In genomic region chr13:98141938-98142426, GRCh38 we compare ENCODE assay signal across 8 cellular contexts. TPM values are rescaled to one million over a fixed set of nuclear protein-coding genes. Genes with fewer than 3 reads are reported as not detected.
DNase-seq lines count a peak whose midpoint lies in the region; ATAC-seq and TF ChIP-seq lines count a peak whose summit lies in the region.

No MANE protein-coding gene starts in this region.

- peaks cover 7% of the 10 kb centered on the region for H3F3A ChIP-seq in neural cell (ENCODE audit: insufficient read depth, low read length, poor library complexity, severe bottlenecking)

- H3K4me1 ChIP-seq in NT2/D1 (ENCODE audit: insufficient read depth, insufficient read length) = peaks cover 4% of the 10 kb centered on the region
- peaks cover 3 to 4% of the 10 kb centered on the region in 2 donors for H3K4me1 ChIP-seq in esophagus (ENCODE audit: control insufficient read depth in 2 of 2, insufficient read depth in 2 of 2, low read length in 1 of 2)

- peaks cover 37% of the 10 kb centered on the region for H3K79me2 ChIP-seq in neural cell (replicated peaks; ENCODE audit: insufficient read depth, low read length)

- DNase-seq in NCI-H510A treated with DMSO at 0.1 percent for 48 hours (lab: John Stamatoyannopoulos, UW) (peak; percentile 18), NCI-H510A (lab: John Stamatoyannopoulos, UW) (no peak), NT2/D1 (ENCODE audit: low read depth, low spot score) (no peak), NCI-H2081 (lab: John Stamatoyannopoulos, UW) (no peak)

- H3K27ac ChIP-seq in esophagus (ENCODE audit: low read depth in 2 of 2, low read length in 1 of 2) = peak overlapping the region in 1 of 2 donors; percentile 21
- H3K27ac ChIP-seq in neural cell (ENCODE audit: low read length) = peak overlapping the region; percentile 66

- peak overlapping the region; percentile 94 for H2AFZ ChIP-seq in neural cell (ENCODE audit: low read depth, low read length)

- TF ChIP-seq EP300 in neural cell (conservative IDR thresholded peaks at IDR 0.05; ENCODE audit: poor library complexity, severe bottlenecking) = no peak

- H3K9ac ChIP-seq in NT2/D1 (ENCODE audit: insufficient read length, low read depth) = peak overlapping the region; percentile 76
- peak overlapping the region; percentile 85 for H3K9ac ChIP-seq in neural cell (ENCODE audit: low read length)

- H3K9me3 ChIP-seq in NT2/D1 (ENCODE audit: insufficient read depth, low read length) (no peaks in the 10 kb centered on the region), esophagus (ENCODE audit: control insufficient read depth in 2 of 2, insufficient read depth in 1 of 2, low read depth in 1 of 2, low read length in 1 of 2) (no peaks in the 10 kb centered on the region), neural cell (ENCODE audit: low read length) (no peaks in the 10 kb centered on the region)

- H3K4me2 ChIP-seq in neural cell (ENCODE audit: low read length) = peak overlapping the region; percentile 55

- no peak for TF ChIP-seq RAD21 in neural cell (conservative IDR thresholded peaks at IDR 0.05)

- no peak for ATAC-seq in HG02884 (IDR thresholded peaks at IDR 0.05; ENCODE audit: unreplicated experiment)
- no peak for ATAC-seq in GM21717 (IDR thresholded peaks at IDR 0.05; ENCODE audit: unreplicated experiment)

- H3K4me3 ChIP-seq in NT2/D1 (ENCODE audit: insufficient read length, low read depth) = peak overlapping the region; percentile 50
- peak overlapping the region; percentile 50 to 59 for H3K4me3 ChIP-seq in esophagus (ENCODE audit: low read depth in 1 of 2, low read length in 2 of 2)
- peak overlapping the region; percentile 89 for H3K4me3 ChIP-seq in neural cell (ENCODE audit: low read length)

- no peaks in the 10 kb centered on the region for H4K20me1 ChIP-seq in neural cell (ENCODE audit: insufficient read depth)

- 17 to 25% methylated on average over 21 to 22 of the region's 22 CpGs for WGBS in esophagus, 2 donors

- peaks cover 19% of the 10 kb centered on the region for H3K27me3 ChIP-seq in NT2/D1 (ENCODE audit: insufficient read depth, insufficient read length)
- no peaks in the 10 kb centered on the region for H3K27me3 ChIP-seq in esophagus (ENCODE audit: control insufficient read depth in 1 of 2, insufficient read depth in 2 of 2, low read length in 2 of 2)
- no peaks in the 10 kb centered on the region for H3K27me3 ChIP-seq in neural cell (ENCODE audit: insufficient read depth, low read depth, low read length)

- no peaks in the 10 kb centered on the region for H3K36me3 ChIP-seq in NT2/D1 (ENCODE audit: insufficient read depth, insufficient read length, low read length)
- H3K36me3 ChIP-seq in esophagus (ENCODE audit: control insufficient read depth in 2 of 2, insufficient read depth in 2 of 2, low read length in 1 of 2) = no peaks in the 10 kb centered on the region
- H3K36me3 ChIP-seq in neural cell (ENCODE audit: insufficient read depth, low read length) = no peaks in the 10 kb centered on the region

- no peaks in the 10 kb centered on the region for H3K9me2 ChIP-seq in neural cell (ENCODE audit: insufficient read depth, low read length)

- no peak for TF ChIP-seq CTCF in neural cell (IDR thresholded peaks at IDR 0.05; ENCODE audit: poor library complexity, severe bottlenecking)

TF ChIP-seq in neural cell, 6 proteins besides CTCF, POLR2A, EP300 and RAD21:
- TF ChIP-seq EZH2 (IDR thresholded peaks at IDR 0.05; ENCODE audit: borderline replicate concordance, insufficient read depth, low read length, poor library complexity, severe bottlenecking) = no peak
- TF ChIP-seq POLR2AphosphoS5 (IDR thresholded peaks at IDR 0.05) = no peak
- TF ChIP-seq MXI1 (conservative IDR thresholded peaks at IDR 0.05; ENCODE audit: poor library complexity, severe bottlenecking) = no peak
- TF ChIP-seq SMC3 (conservative IDR thresholded peaks at IDR 0.05; ENCODE audit: poor library complexity) = no peak
- no peak for TF ChIP-seq TAF1 (IDR thresholded peaks at IDR 0.05; ENCODE audit: low read depth)
- TF ChIP-seq REST (IDR thresholded peaks at IDR 0.05; ENCODE audit: borderline replicate concordance) = no peak
TF ChIP-seq in neural cell: peak in this region for 0.

RNA-seq across cellular contexts. Expression of gene FARP1, which starts 0.9 kb away (rescaled TPM):
- 1 to 10 TPM; 2.2 to 2.3 TPM for polyA plus RNA-seq in esophagus
- 19.7 and 27.9 TPM in 2 replicates for polyA plus RNA-seq in neural cell
- polyA minus RNA-seq in neural cell = 98.6 and 125 TPM in 2 replicates

RNA-seq across cellular contexts. Expression of gene RNF113B, which starts 35.1 kb away (rescaled TPM):
- polyA plus RNA-seq in esophagus (not detected), neural cell (not detected in 2 replicates)
- polyA minus RNA-seq in neural cell = not detected in 2 replicates
